15 cellular contexts compared by ENCODE assay signal in the genomic region with DNA sequence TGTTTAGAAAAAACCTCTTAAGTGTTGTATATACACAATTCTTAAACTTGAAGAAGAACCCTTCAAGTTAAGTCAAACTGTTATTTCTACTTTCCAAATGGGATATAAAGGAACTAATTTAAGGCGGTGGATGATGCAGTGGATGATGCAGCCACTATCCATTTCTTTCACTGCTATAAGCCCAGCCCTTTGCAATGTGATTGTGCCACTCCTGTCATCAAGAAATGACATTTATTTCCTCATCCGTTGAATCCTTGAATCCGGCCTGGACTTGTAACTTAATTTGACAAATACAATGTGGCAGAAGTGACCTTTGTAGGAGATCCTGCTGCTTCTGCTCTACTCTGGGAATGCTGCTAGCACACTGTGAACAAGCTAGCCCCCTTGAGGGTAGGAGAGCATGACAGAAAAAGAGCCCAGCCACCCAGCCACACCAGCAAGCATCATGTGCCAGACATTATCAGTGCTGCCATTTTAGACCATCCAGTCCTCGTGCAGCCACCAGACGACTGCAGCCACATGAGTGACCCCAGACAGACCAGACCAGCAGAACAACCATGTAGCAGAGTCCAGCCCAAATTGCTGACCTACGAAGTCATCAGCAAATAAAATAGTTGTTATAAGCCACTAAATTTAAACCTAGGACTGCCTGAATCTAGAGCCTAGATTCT. TPM values are rescaled to one million over a fixed set of nuclear protein-coding genes. Genes with fewer than 3 reads are reported as not detected.
DNase-seq lines count a peak whose midpoint lies in the region; ATAC-seq, FAIRE-seq and TF ChIP-seq lines count a peak whose summit lies in the region.
"Had no signal": no experiment of that assay in that cellular context is flagged by ENCODE, and none has a peak within 500 bp of the region (broad histone marks: within the 10 kb centered on the region; RNA-seq: fewer than 3 reads in every experiment).

No MANE protein-coding gene starts in this region.

- no peak overlapping the region for H3K4me3 ChIP-seq in psoas muscle

- H3K27me3 ChIP-seq in psoas muscle (ENCODE audit: insufficient read depth in 3 of 3, low read length in 2 of 3): no peaks in the 10 kb centered on the region

- ATAC-seq in psoas muscle (peak; percentile 50 to 80 (median 60)), HG03196 (IDR thresholded peaks at IDR 0.05; ENCODE audit: unreplicated experiment) (no peak)

- 40 to 67% (median 41%) methylated on average over 6 of the region's 6 CpGs for WGBS in psoas muscle, 3 donors

- intact Hi-C loops in psoas muscle (cut with DNase I): no loop called here

- no peak for TF ChIP-seq CTCF in psoas muscle (IDR thresholded peaks at IDR 0.05)

- H3K9me3 ChIP-seq in psoas muscle: no peaks in the 10 kb centered on the region

- peak overlapping the region; percentile 67 for H3K27ac ChIP-seq in psoas muscle

- peaks cover 78% of the 10 kb centered on the region for H3K4me1 ChIP-seq in psoas muscle

- peaks cover 0 to 5% of the 10 kb centered on the region in 2 donors for H3K36me3 ChIP-seq in psoas muscle (ENCODE audit: insufficient read depth in 1 of 2, low read depth in 1 of 2)

- DNase-seq in EH (ENCODE audit: low read depth) (peak; percentile 76), RCC 7860 (ENCODE audit: low spot score) (peak; percentile 64), glomerular visceral epithelial cell (ENCODE audit: extremely low spot score) (peak; percentile 61), psoas muscle (no peak), inferior parietal cortex (ENCODE audit: extremely low spot score) (no peak), NCI-H748 treated with DMSO at 0.1 percent for 48 hours (lab: John Stamatoyannopoulos, UW) (no peak), NCI-H524 (lab: John Stamatoyannopoulos, UW) (no peak)
- DNase-seq: activated CD4-positive, alpha-beta memory T cell treated with anti-CD3 and anti-CD28 coated beads for 36 hours; activated gamma-delta T cell treated with Interleukin-2 at 50 U/mL for 16 hours; cerebellar nuclear complex; Karpas-422; kidney; NCI-H2081 treated with DMSO at 0.1 percent for 48 hours had no signal

- peak; percentile 37 for FAIRE-seq in RCC 7860 (lab: Jason Lieb, UNC)
- FAIRE-seq: GM18507 had no signal

RNA-seq across cellular contexts. Expression of a gene that starts 47.4 kb away (rescaled TPM):
- 100 to 1,000 TPM; 138 to 426 (median 194) TPM for total RNA-seq in psoas muscle
- polyA plus RNA-seq in psoas muscle: 10 to 100 TPM; 17.0 to 95.3 (median 74.5) TPM

Comparison
In these comparisons a context has a peak if more than half of its experiments do, and no peak if none do; other contexts are left out.
1. DNase-seq: peak in EH (single experiment), RCC 7860 (single experiment) and glomerular visceral epithelial cell (single experiment); none in psoas muscle (0 of 2), inferior parietal cortex (single experiment), NCI-H748 treated with DMSO at 0.1 percent for 48 hours (single experiment) and NCI-H524 (0 of 2).